ENCODE assay signal across 22 cellular contexts in the genomic region with DNA sequence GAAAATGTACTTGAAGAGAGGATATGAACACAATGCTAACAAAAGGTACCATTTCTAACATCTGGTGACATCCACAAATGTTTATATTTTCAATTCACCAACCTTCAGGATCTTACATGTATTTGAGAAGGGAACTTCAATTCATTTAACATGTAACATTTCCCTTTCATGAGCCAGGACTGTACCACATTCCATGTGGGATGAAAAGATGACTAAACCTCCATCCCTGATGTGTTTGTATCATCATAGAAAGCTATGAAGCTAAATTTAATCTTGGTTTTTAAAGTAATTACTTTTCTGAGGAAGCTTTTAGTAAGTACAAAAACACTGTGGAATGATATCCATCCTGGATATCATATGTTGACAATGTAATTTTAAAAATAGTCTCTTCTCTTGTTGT.
A peak's percentile ranks its signal among the peaks of the same experiment; 100 is the strongest.
DNase-seq lines count a peak whose midpoint lies in the region; ATAC-seq and TF ChIP-seq lines count a peak whose summit lies in the region.
"Had no signal": no experiment of that assay in that cellular context is flagged by ENCODE, and none has a peak within 500 bp of the region (broad histone marks: within the 10 kb centered on the region; RNA-seq: fewer than 3 reads in every experiment).

No MANE protein-coding gene starts in this region.

- peaks cover 5% of the 10 kb centered on the region for H3K79me2 ChIP-seq in osteoblast (ENCODE audit: insufficient read depth, low read length)

- no peak overlapping the region for H3K4me2 ChIP-seq in osteoblast (ENCODE audit: insufficient read depth, low read length)

- TF ChIP-seq CTCF in osteoblast (IDR thresholded peaks at IDR 0.05; ENCODE audit: extremely low read depth, low read depth, low read length) = no peak

- no peak overlapping the region for H2AFZ ChIP-seq in osteoblast (ENCODE audit: low read length)

- H3K4me3 Mint-ChIP-seq in activated T-cell treated with anti-CD3 and anti-CD28 coated beads, Interleukin-2, amount 50 U/mL, for 72 hours = peak overlapping the region; percentile 52 to 64
- H3K4me3 Mint-ChIP-seq in activated T-cell treated with anti-CD3 and anti-CD28 coated beads, Interleukin-2, amount 50 U/mL, for 4 hours = no peak overlapping the region
- peak overlapping the region; percentile 4 for H3K4me3 Mint-ChIP-seq in activated naive CD8-positive, alpha-beta T cell treated with anti-CD3 and anti-CD28 coated beads for 36 hours
- H3K4me3 Mint-ChIP-seq: CD14-positive monocyte, endodermal cell had no signal

- H3K27me3 ChIP-seq in osteoblast (ENCODE audit: insufficient read depth, low read length) = no peaks in the 10 kb centered on the region
- H3K27me3 ChIP-seq: colonic mucosa had no signal

- no peaks in the 10 kb centered on the region for H4K20me1 ChIP-seq in osteoblast (ENCODE audit: insufficient read depth, low read length)

- H3K27ac ChIP-seq in KOPT-K1 (ENCODE audit: low read depth, low read length, poor library complexity, severe bottlenecking) = peak overlapping the region; percentile 6
- no peak overlapping the region for H3K27ac ChIP-seq in osteoblast (ENCODE audit: low read depth, low read length)
- H3K27ac ChIP-seq: colonic mucosa, prostate gland had no signal

- peaks cover 72% of the 10 kb centered on the region for H3K4me1 Mint-ChIP-seq in activated T-cell treated with anti-CD3 and anti-CD28 coated beads, Interleukin-2, amount 50 U/mL, for 72 hours (ENCODE audit: low read depth)
- H3K4me1 Mint-ChIP-seq in activated T-cell treated with anti-CD3 and anti-CD28 coated beads, Interleukin-2, amount 50 U/mL, for 4 hours (ENCODE audit: low read depth) = peaks cover 33% of the 10 kb centered on the region
- peaks cover 36% of the 10 kb centered on the region for H3K4me1 Mint-ChIP-seq in activated naive CD8-positive, alpha-beta T cell treated with anti-CD3 and anti-CD28 coated beads for 36 hours
- H3K4me1 Mint-ChIP-seq: endodermal cell had no signal

- ATAC-seq in activated T-cell treated with anti-CD3 and anti-CD28 coated beads, Interleukin-2, amount 50 U/mL, for 72 hours (replicated peaks in 1 of 2) = no peak
- no peak for ATAC-seq in activated T-cell treated with anti-CD3 and anti-CD28 coated beads, Interleukin-2, amount 50 U/mL, for 4 hours
- no peak for ATAC-seq in HG03521 (IDR thresholded peaks at IDR 0.05; ENCODE audit: unreplicated experiment)
- ATAC-seq: K562 had no signal

- no peaks in the 10 kb centered on the region for H3K9me3 Mint-ChIP-seq in activated T-cell treated with anti-CD3 and anti-CD28 coated beads, Interleukin-2, amount 50 U/mL, for 72 hours
- H3K9me3 Mint-ChIP-seq in activated T-cell treated with anti-CD3 and anti-CD28 coated beads, Interleukin-2, amount 50 U/mL, for 4 hours = no peaks in the 10 kb centered on the region
- peaks cover 2% of the 10 kb centered on the region for H3K9me3 Mint-ChIP-seq in activated naive CD8-positive, alpha-beta T cell treated with anti-CD3 and anti-CD28 coated beads for 36 hours
- H3K9me3 Mint-ChIP-seq: CD14-positive monocyte had no signal

- peaks cover 3% of the 10 kb centered on the region for H3K4me1 ChIP-seq in osteoblast (ENCODE audit: insufficient read depth, low read length)
- H3K4me1 ChIP-seq: colonic mucosa, prostate gland had no signal

- peaks cover 5 to 18% of the 10 kb centered on the region in 2 donors for H3K36me3 Mint-ChIP-seq in activated T-cell treated with anti-CD3 and anti-CD28 coated beads, Interleukin-2, amount 50 U/mL, for 72 hours (ENCODE audit: insufficient read depth in 2 of 2)
- peaks cover 41% of the 10 kb centered on the region for H3K36me3 Mint-ChIP-seq in activated T-cell treated with anti-CD3 and anti-CD28 coated beads, Interleukin-2, amount 50 U/mL, for 4 hours (ENCODE audit: insufficient read depth)
- H3K36me3 Mint-ChIP-seq in activated naive CD8-positive, alpha-beta T cell treated with anti-CD3 and anti-CD28 coated beads for 36 hours = peaks cover 44% of the 10 kb centered on the region

- H3K4me3 ChIP-seq in osteoblast (ENCODE audit: insufficient read depth, low read length) = no peak overlapping the region
- H3K4me3 ChIP-seq: colonic mucosa, K562, prostate gland had no signal

- no peaks in the 10 kb centered on the region for H3K27me3 Mint-ChIP-seq in activated T-cell treated with anti-CD3 and anti-CD28 coated beads, Interleukin-2, amount 50 U/mL, for 72 hours (ENCODE audit: low read depth)
- H3K27me3 Mint-ChIP-seq in activated T-cell treated with anti-CD3 and anti-CD28 coated beads, Interleukin-2, amount 50 U/mL, for 4 hours (ENCODE audit: low read depth) = no peaks in the 10 kb centered on the region
- no peaks in the 10 kb centered on the region for H3K27me3 Mint-ChIP-seq in activated naive CD8-positive, alpha-beta T cell treated with anti-CD3 and anti-CD28 coated beads for 36 hours

- no peak for DNase-seq in activated T-cell treated with anti-CD3 and anti-CD28 coated beads, Interleukin-2, amount 50 U/mL, for 72 hours
- no peak for DNase-seq in activated T-cell treated with anti-CD3 and anti-CD28 coated beads, Interleukin-2, amount 50 U/mL, for 4 hours
- DNase-seq in activated naive CD8-positive, alpha-beta T cell treated with anti-CD3 and anti-CD28 coated beads for 36 hours = no peak
- DNase-seq in osteoblast (ENCODE audit: insufficient read length, low spot score, missing footprints) (peak; percentile 34), NCI-H128 (lab: John Stamatoyannopoulos, UW; ENCODE audit: unreplicated experiment) (no peak), GDM1 (lab: John Stamatoyannopoulos, UW) (no peak)
- DNase-seq: activated CD4-positive, CD25-positive, alpha-beta regulatory T cell treated with anti-CD3 and anti-CD28 coated beads, Interleukin-2, amount 50 U/mL, for 72 hours; colonic mucosa; endodermal cell; HCEC 1CT; islet precursor cell; MV-4-11; NCI-H1930; NCI-H2227 treated with DMSO at 0.1 percent for 48 hours; NCI-H748 treated with DMSO at 0.1 percent for 48 hours; RPMI8226; substantia nigra had no signal

- H3K9me3 ChIP-seq in KOPT-K1 (ENCODE audit: insufficient read depth, low read length, poor library complexity, severe bottlenecking) (no peaks in the 10 kb centered on the region), osteoblast (ENCODE audit: low read depth, low read length) (no peaks in the 10 kb centered on the region)
- H3K9me3 ChIP-seq: colonic mucosa, prostate gland had no signal

- peaks cover 97% of the 10 kb centered on the region for H3K36me3 ChIP-seq in KOPT-K1 (ENCODE audit: insufficient read depth, low read length)
- peaks cover 22% of the 10 kb centered on the region for H3K36me3 ChIP-seq in osteoblast (ENCODE audit: insufficient read depth, low read length)
- H3K36me3 ChIP-seq: colonic mucosa, prostate gland had no signal

- H3K27ac Mint-ChIP-seq in activated T-cell treated with anti-CD3 and anti-CD28 coated beads, Interleukin-2, amount 50 U/mL, for 72 hours = peak overlapping the region; percentile 93
- peak overlapping the region; percentile 84 for H3K27ac Mint-ChIP-seq in activated naive CD8-positive, alpha-beta T cell treated with anti-CD3 and anti-CD28 coated beads for 36 hours
- H3K27ac Mint-ChIP-seq: endodermal cell had no signal
